Comparison of ENCODE assay signal across 32 cellular contexts in genomic region chr16:50332599-50332998, GRCh38.
"Had no signal": no experiment of that assay in that cellular context is flagged by ENCODE, and none has a peak within 500 bp of the region (broad histone marks: within the 10 kb centered on the region; RNA-seq: fewer than 3 reads in every experiment).

No MANE protein-coding gene starts in this region.

- H3K4me3 Mint-ChIP-seq: activated CD8-positive, alpha-beta memory T cell treated with anti-CD3 and anti-CD28 coated beads, Interleukin-2, amount 10 ng/mL, durations not matched to agents 7 days and 5 days; activated CD8-positive, alpha-beta T cell treated with anti-CD3 and anti-CD28 coated beads, Interleukin-2, amount 10 ng/mL, durations not matched to agents 7 days and 5 days; activated naive CD8-positive, alpha-beta T cell treated with anti-CD3 and anti-CD28 coated beads, Interleukin-2, amount 10 ng/mL, durations not matched to agents 7 days and 5 days; activated T-helper 1 cell treated with anti-CD3 and anti-CD28 coated beads, Interleukin-12 subunit alpha, Interleukin-12 subunit beta, Interleukin-2, Interleukin-4 antibody, amounts not matched to agents 30 ng/mL and 10 ng/mL and 1 ng/mL, durations not matched to agents 14 hours and 24 hours and 36 hours; dendritic cell treated with granulocyte-macrophage colony-stimulating factor and Interleukin-4, amounts not matched to agents 40 ng/mL and 50 ng/mL, for 4 days; endodermal cell; nephron progenitor cell; WTC11 had no signal

- H3K9me3 Mint-ChIP-seq: activated T-helper 1 cell treated with anti-CD3 and anti-CD28 coated beads, Interleukin-12 subunit alpha, Interleukin-12 subunit beta, Interleukin-2, Interleukin-4 antibody, amounts not matched to agents 30 ng/mL and 10 ng/mL and 1 ng/mL, durations not matched to agents 14 hours and 24 hours and 36 hours; dendritic cell treated with granulocyte-macrophage colony-stimulating factor and Interleukin-4, amounts not matched to agents 40 ng/mL and 50 ng/mL, for 4 days; nephron progenitor cell had no signal

- H3K9me3 ChIP-seq: breast epithelium, left ventricle myocardium inferior, neutrophil, SK-N-SH, suprapubic skin, tibial artery had no signal

- H3K27ac ChIP-seq: breast epithelium, foreskin keratinocyte, heart right ventricle, left ventricle myocardium inferior, neutrophil, suprapubic skin had no signal

- DNase-seq: activated CD4-positive, alpha-beta T cell treated with anti-CD3 and anti-CD28 coated beads for 1 hour; activated CD4-positive, alpha-beta T cell treated with anti-CD3 and anti-CD28 coated beads, Interleukin-2, amount 50 U/mL, for 1 hour; activated CD8-positive, alpha-beta memory T cell treated with anti-CD3 and anti-CD28 coated beads, Interleukin-2, amount 10 ng/mL, durations not matched to agents 7 days and 5 days; activated CD8-positive, alpha-beta T cell treated with anti-CD3 and anti-CD28 coated beads, Interleukin-2, amount 10 ng/mL, durations not matched to agents 7 days and 5 days; activated gamma-delta T cell treated with Interleukin-2 at 50 U/mL for 16 hours; activated naive CD8-positive, alpha-beta T cell treated with anti-CD3 and anti-CD28 coated beads, Interleukin-2, amount 10 ng/mL, durations not matched to agents 7 days and 5 days; activated T-cell treated with anti-CD3 and anti-CD28 coated beads for 4 hours; amniotic stem cell; central memory CD4-positive, alpha-beta T cell; endodermal cell; foreskin keratinocyte; heart right ventricle; islet precursor cell; left ventricle myocardium inferior; nephron progenitor cell; retina; SK-N-SH; small intestine; stimulated activated naive CD4-positive, alpha-beta T cell; SW 1271; T-helper 2 cell; tibial artery had no signal

- H3K4me1 Mint-ChIP-seq: WTC11 had no signal

- FAIRE-seq: small intestine had no signal

- H3K4me3 ChIP-seq: breast epithelium, heart right ventricle, left ventricle myocardium inferior, lung, suprapubic skin, tibial artery had no signal

- H3K4me2 ChIP-seq: SK-N-SH had no signal

- H3K9ac ChIP-seq: SK-N-SH had no signal

- H3K27me3 ChIP-seq: breast epithelium, foreskin keratinocyte, heart right ventricle, neutrophil, suprapubic skin, tibial artery had no signal

- H3K27me3 Mint-ChIP-seq: activated CD8-positive, alpha-beta memory T cell treated with anti-CD3 and anti-CD28 coated beads, Interleukin-2, amount 10 ng/mL, durations not matched to agents 7 days and 5 days; activated naive CD8-positive, alpha-beta T cell treated with anti-CD3 and anti-CD28 coated beads, Interleukin-2, amount 10 ng/mL, durations not matched to agents 7 days and 5 days; dendritic cell treated with granulocyte-macrophage colony-stimulating factor and Interleukin-4, amounts not matched to agents 40 ng/mL and 50 ng/mL, for 4 days; progenitor cell of endocrine pancreas had no signal

- H3K4me1 ChIP-seq: breast epithelium, foreskin keratinocyte had no signal

- H3K36me3 ChIP-seq: breast epithelium had no signal

- H3K27ac Mint-ChIP-seq: activated CD8-positive, alpha-beta memory T cell treated with anti-CD3 and anti-CD28 coated beads, Interleukin-2, amount 10 ng/mL, durations not matched to agents 7 days and 5 days; activated CD8-positive, alpha-beta T cell treated with anti-CD3 and anti-CD28 coated beads, Interleukin-2, amount 10 ng/mL, durations not matched to agents 7 days and 5 days; activated naive CD8-positive, alpha-beta T cell treated with anti-CD3 and anti-CD28 coated beads, Interleukin-2, amount 10 ng/mL, durations not matched to agents 7 days and 5 days; activated T-helper 1 cell treated with anti-CD3 and anti-CD28 coated beads, Interleukin-12 subunit alpha, Interleukin-12 subunit beta, Interleukin-2, Interleukin-4 antibody, amounts not matched to agents 30 ng/mL and 10 ng/mL and 1 ng/mL, durations not matched to agents 14 hours and 24 hours and 36 hours; dendritic cell treated with granulocyte-macrophage colony-stimulating factor and Interleukin-4, amounts not matched to agents 40 ng/mL and 50 ng/mL, for 4 days; endodermal cell; nephron progenitor cell; progenitor cell of endocrine pancreas; WTC11 had no signal

- ATAC-seq: activated CD8-positive, alpha-beta memory T cell treated with anti-CD3 and anti-CD28 coated beads, Interleukin-2, amount 10 ng/mL, durations not matched to agents 7 days and 5 days; activated CD8-positive, alpha-beta T cell treated with anti-CD3 and anti-CD28 coated beads, Interleukin-2, amount 10 ng/mL, durations not matched to agents 7 days and 5 days; esophagus mucosa; foreskin keratinocyte; heart right ventricle; sciatic nerve; WTC11 had no signal
